Comparison of ENCODE assay signal across 8 cellular contexts in genomic region chr5:99060306-99061261, GRCh38.
A peak's percentile ranks its signal among the peaks of the same experiment; 100 is the strongest.
DNase-seq lines count a peak whose midpoint lies in the region; ATAC-seq, FAIRE-seq and TF ChIP-seq lines count a peak whose summit lies in the region.

No MANE protein-coding gene starts in this region.

- H3K27ac ChIP-seq in AG04450 (ENCODE audit: low read depth, low read length) (no peak overlapping the region), left lung (no peak overlapping the region)

- peaks cover 0 to 8% of the 10 kb centered on the region in 2 donors for H3K4me1 ChIP-seq in left lung

- peaks cover 9% of the 10 kb centered on the region for H3K27me3 Mint-ChIP-seq in activated CD4-positive, alpha-beta T cell treated with anti-CD3 and anti-CD28 coated beads for 36 hours

- ATAC-seq in GM18519 (IDR thresholded peaks at IDR 0.05; ENCODE audit: low FRiP score, unreplicated experiment) (peak; percentile 34), HG03097 (IDR thresholded peaks at IDR 0.05; ENCODE audit: low FRiP score, unreplicated experiment) (peak; percentile 54), left lung (peak; percentile 81)
- peak; percentile 60 for ATAC-seq in activated CD4-positive, alpha-beta T cell treated with anti-CD3 and anti-CD28 coated beads for 36 hours

- H3K36me3 ChIP-seq in left lung: no peaks in the 10 kb centered on the region

- H3K4me1 Mint-ChIP-seq in activated CD4-positive, alpha-beta T cell treated with anti-CD3 and anti-CD28 coated beads for 36 hours: peaks cover 6% of the 10 kb centered on the region

- peak; percentile 34 for DNase-seq in AG04450 (ENCODE audit: low read depth, low spot score)
- DNase-seq in NCI-H446 treated with DMSO at 0.1 percent for 48 hours (lab: John Stamatoyannopoulos, UW): peak; percentile 26
- DNase-seq in activated CD4-positive, alpha-beta T cell treated with anti-CD3 and anti-CD28 coated beads for 36 hours: peak; percentile 91
- DNase-seq in left lung: peak; percentile 66 to 84
- peak; percentile 77 to 81 for DNase-seq in stimulated activated CD4-positive, alpha-beta T cell treated with anti-CD3 and anti-CD28 coated beads, Interleukin-4, amount 100 ng/mL, for 48 hours (ENCODE audit: low read depth in 2 of 2)

- H3K9me3 ChIP-seq in AG04450 (ENCODE audit: control insufficient read depth, insufficient read depth, low read length) (no peaks in the 10 kb centered on the region), left lung (no peaks in the 10 kb centered on the region)

- H3K9me3 Mint-ChIP-seq in activated CD4-positive, alpha-beta T cell treated with anti-CD3 and anti-CD28 coated beads for 36 hours (ENCODE audit: low read depth): no peaks in the 10 kb centered on the region

- H3K27ac Mint-ChIP-seq in activated CD4-positive, alpha-beta T cell treated with anti-CD3 and anti-CD28 coated beads for 36 hours: no peak overlapping the region

- TF ChIP-seq CTCF in AG04450 (IDR thresholded peaks at IDR 0.05; ENCODE audit: low read depth, low read length) (peak; percentile 90), left lung (IDR thresholded peaks at IDR 0.05) (peak; percentile 78 to 89)

- peak; percentile 66 for FAIRE-seq in colon (lab: Jason Lieb, UNC)

- no peaks in the 10 kb centered on the region for H3K36me3 Mint-ChIP-seq in activated CD4-positive, alpha-beta T cell treated with anti-CD3 and anti-CD28 coated beads for 36 hours (ENCODE audit: low read depth)

- CTCF ChIA-PET in AG04450 (lab: Charles Lee): interaction anchor here (0.6 to 5.4 kb wide), 34 partner anchors 9 to 1587 kb away, joined by 3 to 64 read pairs (median 4); no protein-coding TSS in a partner anchor
- CTCF ChIA-PET in activated CD4-positive, alpha-beta T cell treated with anti-CD3 and anti-CD28 coated beads for 36 hours (lab: Charles Lee): interaction anchor here (0.5 to 4.1 kb wide), 36 partner anchors 10 to 292 kb away, joined by 3 to 49 read pairs (median 4); no protein-coding TSS in a partner anchor

- POLR2A ChIA-PET in AG04450 (lab: Yijun Ruan, JAX): interaction anchor here (0.6 kb wide), 1 partner anchor 131 kb away, joined by 3 read pairs; no protein-coding TSS in a partner anchor
- POLR2A ChIA-PET in activated CD4-positive, alpha-beta T cell treated with anti-CD3 and anti-CD28 coated beads for 36 hours (lab: Charles Lee): interaction anchor here (0.7 kb wide), 1 partner anchor 408 kb away, joined by 3 read pairs; no protein-coding TSS in a partner anchor

- no peak overlapping the region for H3K4me3 Mint-ChIP-seq in activated CD4-positive, alpha-beta T cell treated with anti-CD3 and anti-CD28 coated beads for 36 hours

- H3K27me3 ChIP-seq in AG04450 (ENCODE audit: control insufficient read depth, insufficient read depth, low read length) (no peaks in the 10 kb centered on the region), left lung (no peaks in the 10 kb centered on the region)

- intact Hi-C loops in activated CD4-positive, alpha-beta T cell treated with anti-CD3 and anti-CD28 coated beads for 36 hours (cut with DNase I, micrococcal nuclease): loop anchor here (1.0 to 5.0 kb wide), 4 partner anchors 154 to 292 kb away; partner anchors contain the start of gene RGMB (in 1 of the 2)
- intact Hi-C loops in left lung (cut with DNase I): no loop called here

- H3K4me3 ChIP-seq in AG04450 (ENCODE audit: low read depth, low read length) (no peak overlapping the region), left lung (no peak overlapping the region)

Comparison
In these comparisons a context has a peak if more than half of its experiments do, and no peak if none do; other contexts are left out.
1. DNase-seq: peak in every context shown above with its lines; median percentile 91 in activated CD4-positive, alpha-beta T cell treated with anti-CD3 and anti-CD28 coated beads for 36 hours; 79 in stimulated activated CD4-positive, alpha-beta T cell treated with anti-CD3 and anti-CD28 coated beads, Interleukin-4, amount 100 ng/mL, for 48 hours; 75 in left lung; 34 in AG04450; 26 in NCI-H446 treated with DMSO at 0.1 percent for 48 hours.
2. intact Hi-C loops: an anchor here in activated CD4-positive, alpha-beta T cell treated with anti-CD3 and anti-CD28 coated beads for 36 hours (1.0 to 5.0 kb wide); none called in left lung.